ENCODE assay signal across 28 cellular contexts in genomic region chr22:44998296-44998695, GRCh38. TPM values are rescaled to one million over a fixed set of nuclear protein-coding genes. Genes with fewer than 3 reads are reported as not detected.
"Had no signal": no experiment of that assay in that cellular context is flagged by ENCODE, and none has a peak within 500 bp of the region (broad histone marks: within the 10 kb centered on the region; RNA-seq: fewer than 3 reads in every experiment).

No MANE protein-coding gene starts in this region.

- H3K9me3 ChIP-seq: neutrophil, pancreas, prostate gland, right lobe of liver, sigmoid colon, stomach, thoracic aorta, thyroid gland, tibial nerve, upper lobe of left lung, vagina had no signal

- H3K4me1 Mint-ChIP-seq: stimulated activated effector memory CD8-positive, alpha-beta T cell treated with anti-CD3 and anti-CD28 coated beads, Interleukin-12 subunit alpha, Interleukin-12 subunit beta, amount 100 ng/mL, for 72 hours; stimulated activated naive B cell treated with anti-CD40 and anti-IgM and Interleukin-4, amounts not matched to agents 10 μg/mL and 1 μg/mL and 100 μg/mL, for 72 hours had no signal

- H3K4me1 ChIP-seq: pancreas, right lobe of liver, sigmoid colon, stomach, thyroid gland, tibial nerve, upper lobe of left lung had no signal

- DNase-seq: naive thymus-derived CD8-positive, alpha-beta T cell; nephron progenitor cell; nucleus accumbens; pancreas; right cardiac atrium; right lobe of liver; sigmoid colon; small intestine; stimulated activated CD4-positive, alpha-beta T cell treated with anti-CD3 and anti-CD28 coated beads, Interleukin-15, amount 100 ng/mL, for 24 hours; stimulated activated CD4-positive, alpha-beta T cell treated with anti-CD3 and anti-CD28 coated beads, Interleukin-2, amount 100 ng/mL, for 24 hours; stimulated activated CD4-positive, alpha-beta T cell treated with anti-CD3 and anti-CD28 coated beads, Interleukin-2, amount 100 ng/mL, for 48 hours; stimulated activated CD4-positive, alpha-beta T cell treated with anti-CD3 and anti-CD28 coated beads, Interleukin-4, amount 100 ng/mL, for 24 hours; stimulated activated naive B cell treated with anti-CD40 and anti-IgM and Interleukin-4, amounts not matched to agents 10 μg/mL and 1 μg/mL and 100 μg/mL, for 72 hours; stimulated activated naive CD4-positive, alpha-beta T cell treated with Interleukin-2 at 50 U/mL for 16 hours; stomach; thyroid gland; trophoblast cell; upper lobe of left lung had no signal

- H3K4me3 Mint-ChIP-seq: naive thymus-derived CD8-positive, alpha-beta T cell; natural killer cell treated with Interleukin-12 subunit alpha and Interleukin-12 subunit beta and Interleukin-15 and Interleukin-18, amount 100 ng/mL, for 72 hours; nephron progenitor cell; stimulated activated effector memory CD8-positive, alpha-beta T cell treated with anti-CD3 and anti-CD28 coated beads, Interleukin-12 subunit alpha, Interleukin-12 subunit beta, amount 100 ng/mL, for 72 hours; stimulated activated naive B cell treated with anti-CD40 and anti-IgM and Interleukin-4, amounts not matched to agents 10 μg/mL and 1 μg/mL and 100 μg/mL, for 72 hours; stimulated activated naive CD8-positive, alpha-beta T cell treated with anti-CD3 and anti-CD28 coated beads, Interleukin-15, Interleukin-2, amounts not matched to agents 100 ng/mL and 50 ng/mL, for 24 hours had no signal

- ATAC-seq: naive thymus-derived CD8-positive, alpha-beta T cell; natural killer cell treated with Interleukin-12 subunit alpha and Interleukin-12 subunit beta and Interleukin-15 and Interleukin-18, amount 100 ng/mL, for 72 hours; pancreas; right cardiac atrium; right lobe of liver; stimulated activated effector memory CD8-positive, alpha-beta T cell treated with anti-CD3 and anti-CD28 coated beads, Interleukin-12 subunit alpha, Interleukin-12 subunit beta, amount 100 ng/mL, for 72 hours; stimulated activated naive B cell treated with anti-CD40 and anti-IgM and Interleukin-4, amounts not matched to agents 10 μg/mL and 1 μg/mL and 100 μg/mL, for 72 hours had no signal

- H3K9me3 Mint-ChIP-seq: natural killer cell treated with Interleukin-12 subunit alpha and Interleukin-12 subunit beta and Interleukin-15 and Interleukin-18, amount 100 ng/mL, for 72 hours; nephron progenitor cell; neural crest cell; stimulated activated effector memory CD8-positive, alpha-beta T cell treated with anti-CD3 and anti-CD28 coated beads, Interleukin-12 subunit alpha, Interleukin-12 subunit beta, amount 100 ng/mL, for 72 hours; stimulated activated naive B cell treated with anti-CD40 and anti-IgM and Interleukin-4, amounts not matched to agents 10 μg/mL and 1 μg/mL and 100 μg/mL, for 72 hours; stimulated activated naive CD8-positive, alpha-beta T cell treated with anti-CD3 and anti-CD28 coated beads, Interleukin-15, Interleukin-2, amounts not matched to agents 100 ng/mL and 50 ng/mL, for 24 hours had no signal

- H3K27me3 ChIP-seq: pancreas, right lobe of liver, thyroid gland, upper lobe of left lung, vagina had no signal

- H3K27ac Mint-ChIP-seq: naive thymus-derived CD8-positive, alpha-beta T cell; natural killer cell treated with Interleukin-12 subunit alpha and Interleukin-12 subunit beta and Interleukin-15 and Interleukin-18, amount 100 ng/mL, for 72 hours; stimulated activated effector memory CD8-positive, alpha-beta T cell treated with anti-CD3 and anti-CD28 coated beads, Interleukin-12 subunit alpha, Interleukin-12 subunit beta, amount 100 ng/mL, for 72 hours; stimulated activated naive B cell treated with anti-CD40 and anti-IgM and Interleukin-4, amounts not matched to agents 10 μg/mL and 1 μg/mL and 100 μg/mL, for 72 hours; stimulated activated naive CD8-positive, alpha-beta T cell treated with anti-CD3 and anti-CD28 coated beads, Interleukin-15, Interleukin-2, amounts not matched to agents 100 ng/mL and 50 ng/mL, for 24 hours had no signal

- H3K36me3 Mint-ChIP-seq: naive thymus-derived CD8-positive, alpha-beta T cell; natural killer cell treated with Interleukin-12 subunit alpha and Interleukin-12 subunit beta and Interleukin-15 and Interleukin-18, amount 100 ng/mL, for 72 hours; stimulated activated effector memory CD8-positive, alpha-beta T cell treated with anti-CD3 and anti-CD28 coated beads, Interleukin-12 subunit alpha, Interleukin-12 subunit beta, amount 100 ng/mL, for 72 hours; stimulated activated naive B cell treated with anti-CD40 and anti-IgM and Interleukin-4, amounts not matched to agents 10 μg/mL and 1 μg/mL and 100 μg/mL, for 72 hours had no signal

- H3K27ac ChIP-seq: neutrophil, pancreas, prostate gland, right lobe of liver, sigmoid colon, stomach, thoracic aorta, thyroid gland, tibial nerve, upper lobe of left lung, vagina had no signal

- H3K36me3 ChIP-seq: neutrophil, pancreas, prostate gland, right lobe of liver, sigmoid colon, stomach, thoracic aorta, thyroid gland, upper lobe of left lung, vagina had no signal

- H3K4me3 ChIP-seq: pancreas, prostate gland, right lobe of liver, sigmoid colon, stomach, thoracic aorta, thyroid gland, tibial nerve, upper lobe of left lung, vagina had no signal

RNA-seq across cellular contexts. Expression of gene PHF21B, which starts 11.5 kb away (rescaled TPM):
- total RNA-seq: naive thymus-derived CD8-positive, alpha-beta T cell; pulmonary artery endothelial cell; right lobe of liver had no signal
- polyA plus RNA-seq: naive thymus-derived CD8-positive, alpha-beta T cell had no signal
